Comparison of ENCODE assay signal across 8 cellular contexts in the genomic region with DNA sequence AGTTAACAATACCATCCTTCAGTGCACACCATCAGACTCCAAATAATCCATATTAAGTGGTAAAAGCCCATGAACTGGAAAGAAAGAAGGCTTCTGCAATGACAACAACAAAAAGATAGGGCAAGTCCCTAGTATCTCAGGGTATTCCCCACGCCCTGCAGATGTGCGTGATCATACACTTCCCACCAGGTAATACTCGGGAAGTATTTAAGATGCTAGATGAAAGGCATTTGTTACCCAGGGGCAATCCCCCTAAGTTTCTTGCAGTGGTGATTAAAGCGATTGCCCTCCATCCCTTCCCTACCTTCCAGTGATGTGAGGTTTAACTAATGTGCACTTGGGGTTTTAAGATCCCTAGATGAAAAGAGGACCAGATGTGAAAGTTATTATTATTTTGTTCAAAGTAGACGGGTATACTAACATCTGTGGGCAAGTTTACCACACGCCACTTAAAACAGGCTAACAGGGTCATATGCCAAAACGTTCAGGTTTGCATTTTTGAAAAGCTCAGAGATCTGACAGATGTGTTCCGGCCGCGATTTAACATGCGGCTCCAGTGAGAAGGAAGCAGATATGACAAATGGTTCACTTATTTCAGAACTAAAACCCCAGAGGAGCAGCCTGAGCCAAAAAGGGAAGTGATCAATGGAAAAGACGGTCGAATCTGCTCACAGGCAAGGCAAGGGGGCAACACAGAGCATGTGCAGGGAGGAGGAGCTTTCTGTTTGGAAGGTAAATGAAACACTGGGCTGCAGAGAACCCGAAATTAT. TPM values are rescaled to one million over a fixed set of nuclear protein-coding genes. Genes with fewer than 3 reads are reported as not detected.
DNase-seq lines count a peak whose midpoint lies in the region; ATAC-seq lines count a peak whose summit lies in the region.

No MANE protein-coding gene starts in this region.

- intact Hi-C loops in posterior vena cava (cut with DNase I) = no loop called here

- H3K27me3 Mint-ChIP-seq in immature natural killer cell (ENCODE audit: low read depth in 3 of 3) = peaks cover 0 to 6% (median 6%) of the 10 kb centered on the region in 3 donors

- peak; percentile 91 for ATAC-seq in GM19324 (IDR thresholded peaks at IDR 0.05; ENCODE audit: low FRiP score, unreplicated experiment)
- ATAC-seq in HG03135 (IDR thresholded peaks at IDR 0.05; ENCODE audit: unreplicated experiment) = peak; percentile 96
- no peak for ATAC-seq in esophagus mucosa

- peak overlapping the region; percentile 66 to 84 (median 78) for H3K4me3 Mint-ChIP-seq in immature natural killer cell

- H3K4me1 Mint-ChIP-seq in immature natural killer cell = peaks cover 8 to 38% of the 10 kb centered on the region in 2 donors

- peaks cover 0 to 4% (median 3%) of the 10 kb centered on the region in 3 donors for H3K36me3 Mint-ChIP-seq in immature natural killer cell

- DNase-seq in activated CD4-positive, CD25-positive, alpha-beta regulatory T cell treated with anti-CD3 and anti-CD28 coated beads, Interleukin-2, amount 50 U/mL, for 72 hours = peak; percentile 35
- peak; percentile 10 to 22 (median 13) for DNase-seq in immature natural killer cell
- no peak for DNase-seq in posterior vena cava (ENCODE audit: low spot score)
- no peak for DNase-seq in SW480 (ENCODE audit: low spot score)
- no peak for DNase-seq in SHP77 (lab: John Stamatoyannopoulos, UW)

- peaks cover 0 to 3% (median 0%) of the 10 kb centered on the region in 6 donors for H3K9me3 Mint-ChIP-seq in immature natural killer cell

- peak overlapping the region; percentile 31 to 87 (median 52) for H3K27ac Mint-ChIP-seq in immature natural killer cell

RNA-seq across cellular contexts. Expression of gene TIAM1, which starts 17.4 kb away (rescaled TPM):
- polyA plus RNA-seq in immature natural killer cell = 10 to 100 TPM in 1 of 3 donors, 1 to 10 TPM in 2; 5.6 to 24.7 (median 9.1) TPM
- total RNA-seq in esophagus mucosa (96.7 TPM), posterior vena cava (10 to 100 TPM in 1 of 2 donors, 1 to 10 TPM in 1; 4.7 to 11.3 TPM)

Comparison
In these comparisons a context has a peak if more than half of its experiments do, and no peak if none do; other contexts are left out.
1. DNase-seq: peak in activated CD4-positive, CD25-positive, alpha-beta regulatory T cell treated with anti-CD3 and anti-CD28 coated beads, Interleukin-2, amount 50 U/mL, for 72 hours (single experiment) and immature natural killer cell (3 of 3); none in posterior vena cava (single experiment), SW480 (single experiment) and SHP77 (0 of 2).